In genomic region chr11:32829157-32829679, GRCh38 we compare ENCODE assay signal across 8 cellular contexts. TPM values are rescaled to one million over a fixed set of nuclear protein-coding genes. Genes with fewer than 3 reads are reported as not detected.
DNase-seq lines count a peak whose midpoint lies in the region; ATAC-seq lines count a peak whose summit lies in the region.

No MANE protein-coding gene starts in this region.

- peak overlapping the region; percentile 53 to 87 (median 84) for H3K4me3 Mint-ChIP-seq in CD4-positive, alpha-beta memory T cell
- peak overlapping the region; percentile 84 for H3K4me3 Mint-ChIP-seq in activated T-helper 17 cell treated with anti-CD3 and anti-CD28 coated beads, Interleukin-2, amount 50 U/mL, for 72 hours
- peak overlapping the region; percentile 88 for H3K4me3 Mint-ChIP-seq in stimulated activated memory B cell treated with anti-CD40 and anti-IgM and Interleukin-4, amounts not matched to agents 10 μg/mL and 1 μg/mL and 100 μg/mL, for 72 hours

- CTCF ChIA-PET in CD4-positive, alpha-beta memory T cell (lab: Charles Lee; ENCODE audit: partially characterized antibody), result no interaction called here

- H3K36me3 Mint-ChIP-seq in CD4-positive, alpha-beta memory T cell, result no peaks in the 10 kb centered on the region
- no peaks in the 10 kb centered on the region for H3K36me3 Mint-ChIP-seq in activated T-helper 17 cell treated with anti-CD3 and anti-CD28 coated beads, Interleukin-2, amount 50 U/mL, for 72 hours (ENCODE audit: low read depth)
- H3K36me3 Mint-ChIP-seq in stimulated activated memory B cell treated with anti-CD40 and anti-IgM and Interleukin-4, amounts not matched to agents 10 μg/mL and 1 μg/mL and 100 μg/mL, for 72 hours, result no peaks in the 10 kb centered on the region

- H3K36me3 ChIP-seq in CD4-positive, alpha-beta memory T cell (ENCODE audit: insufficient read depth, low read length), result no peaks in the 10 kb centered on the region

- no peak overlapping the region for H3K27ac Mint-ChIP-seq in CD4-positive, alpha-beta memory T cell
- H3K27ac Mint-ChIP-seq in activated T-helper 17 cell treated with anti-CD3 and anti-CD28 coated beads, Interleukin-2, amount 50 U/mL, for 72 hours, result peak overlapping the region; percentile 77
- H3K27ac Mint-ChIP-seq in stimulated activated memory B cell treated with anti-CD40 and anti-IgM and Interleukin-4, amounts not matched to agents 10 μg/mL and 1 μg/mL and 100 μg/mL, for 72 hours, result peak overlapping the region; percentile 75

- H3K9me3 Mint-ChIP-seq in CD4-positive, alpha-beta memory T cell, result no peaks in the 10 kb centered on the region
- no peaks in the 10 kb centered on the region for H3K9me3 Mint-ChIP-seq in activated T-helper 17 cell treated with anti-CD3 and anti-CD28 coated beads, Interleukin-2, amount 50 U/mL, for 72 hours
- H3K9me3 Mint-ChIP-seq in stimulated activated memory B cell treated with anti-CD40 and anti-IgM and Interleukin-4, amounts not matched to agents 10 μg/mL and 1 μg/mL and 100 μg/mL, for 72 hours, result no peaks in the 10 kb centered on the region

- H3K27ac ChIP-seq in CD4-positive, alpha-beta memory T cell (ENCODE audit: low read depth, low read length), result no peak overlapping the region

- peaks cover 4 to 18% (median 13%) of the 10 kb centered on the region in 4 donors for H3K4me1 Mint-ChIP-seq in CD4-positive, alpha-beta memory T cell
- H3K4me1 Mint-ChIP-seq in activated T-helper 17 cell treated with anti-CD3 and anti-CD28 coated beads, Interleukin-2, amount 50 U/mL, for 72 hours, result peaks cover 4% of the 10 kb centered on the region
- peaks cover 7% of the 10 kb centered on the region for H3K4me1 Mint-ChIP-seq in stimulated activated memory B cell treated with anti-CD40 and anti-IgM and Interleukin-4, amounts not matched to agents 10 μg/mL and 1 μg/mL and 100 μg/mL, for 72 hours

- POLR2A ChIA-PET in CD4-positive, alpha-beta memory T cell (lab: Charles Lee; ENCODE audit: partially characterized antibody), result no interaction called here

- H3K4me1 ChIP-seq in CD4-positive, alpha-beta memory T cell (ENCODE audit: insufficient read depth, low read length), result peaks cover 11% of the 10 kb centered on the region

- ATAC-seq in GM19351 (IDR thresholded peaks at IDR 0.05; ENCODE audit: unreplicated experiment), result peak; percentile 54
- ATAC-seq in HG03439 (IDR thresholded peaks at IDR 0.05; ENCODE audit: unreplicated experiment), result peak; percentile 36
- peak; percentile 37 for ATAC-seq in activated T-helper 17 cell treated with anti-CD3 and anti-CD28 coated beads, Interleukin-2, amount 50 U/mL, for 72 hours (replicated peaks)
- ATAC-seq in stimulated activated memory B cell treated with anti-CD40 and anti-IgM and Interleukin-4, amounts not matched to agents 10 μg/mL and 1 μg/mL and 100 μg/mL, for 72 hours, result peak; percentile 57

- no peaks in the 10 kb centered on the region for H3K9me3 ChIP-seq in CD4-positive, alpha-beta memory T cell (ENCODE audit: control insufficient read depth in 1 of 2, low read length in 2 of 2)

- intact Hi-C loops in CD4-positive, alpha-beta memory T cell (cut with micrococcal nuclease), result no loop called here

- no peak for DNase-seq in CD4-positive, alpha-beta memory T cell
- peak; percentile 6 for DNase-seq in iris pigment epithelial cell (ENCODE audit: low read depth)
- no peak for DNase-seq in GDM1 (lab: John Stamatoyannopoulos, UW)
- DNase-seq in stimulated activated CD4-positive, alpha-beta T cell treated with anti-CD3 and anti-CD28 coated beads, Interleukin-2, amount 100 ng/mL, for 48 hours, result no peak

- peak overlapping the region in 1 of 2 donors; percentile 15 for H3K4me3 ChIP-seq in CD4-positive, alpha-beta memory T cell (ENCODE audit: low read length in 2 of 2)

- no peaks in the 10 kb centered on the region for H3K27me3 ChIP-seq in CD4-positive, alpha-beta memory T cell (ENCODE audit: insufficient read depth, low read length)

- H3K27me3 Mint-ChIP-seq in CD4-positive, alpha-beta memory T cell, result peaks cover 15 to 23% of the 10 kb centered on the region in 2 donors
- peaks cover 31% of the 10 kb centered on the region for H3K27me3 Mint-ChIP-seq in activated T-helper 17 cell treated with anti-CD3 and anti-CD28 coated beads, Interleukin-2, amount 50 U/mL, for 72 hours
- peaks cover 32% of the 10 kb centered on the region for H3K27me3 Mint-ChIP-seq in stimulated activated memory B cell treated with anti-CD40 and anti-IgM and Interleukin-4, amounts not matched to agents 10 μg/mL and 1 μg/mL and 100 μg/mL, for 72 hours

RNA-seq across cellular contexts. Expression of gene PRRG4, which starts 0.5 kb away (rescaled TPM):
- not detected for total RNA-seq in CD4-positive, alpha-beta memory T cell
- not detected for polyA plus RNA-seq in CD4-positive, alpha-beta memory T cell
- total RNA-seq in activated T-helper 17 cell treated with anti-CD3 and anti-CD28 coated beads, Interleukin-2, amount 50 U/mL, for 72 hours, result under 1 TPM; 0.42 to 0.52 TPM

RNA-seq across cellular contexts. Expression of gene CCDC73, which starts 34.8 kb away (rescaled TPM):
- total RNA-seq in CD4-positive, alpha-beta memory T cell, result not detected
- not detected for polyA plus RNA-seq in CD4-positive, alpha-beta memory T cell
- under 1 TPM in 1 of 2 donors, not detected in 1; 0.09 TPM for total RNA-seq in activated T-helper 17 cell treated with anti-CD3 and anti-CD28 coated beads, Interleukin-2, amount 50 U/mL, for 72 hours

Comparison
In these comparisons a context has a peak if more than half of its experiments do, and no peak if none do; other contexts are left out.
1. H3K27ac Mint-ChIP-seq: peak in activated T-helper 17 cell treated with anti-CD3 and anti-CD28 coated beads, Interleukin-2, amount 50 U/mL, for 72 hours (single experiment) and stimulated activated memory B cell treated with anti-CD40 and anti-IgM and Interleukin-4, amounts not matched to agents 10 μg/mL and 1 μg/mL and 100 μg/mL, for 72 hours (single experiment); none in CD4-positive, alpha-beta memory T cell (0 of 7).
2. Peak in every context shown above with its lines, with median percentiles within 50 percentile points of each other: H3K4me3 Mint-ChIP-seq and ATAC-seq.